Comparison of ENCODE assay signal across 23 cellular contexts in genomic region chr10:34145751-34146150, GRCh38.
DNase-seq lines count a peak whose midpoint lies in the region; ATAC-seq and TF ChIP-seq lines count a peak whose summit lies in the region.
"Had no signal": no experiment of that assay in that cellular context is flagged by ENCODE, and none has a peak within 500 bp of the region (broad histone marks: within the 10 kb centered on the region; RNA-seq: fewer than 3 reads in every experiment).

No MANE protein-coding gene starts in this region.

- H3K27me3 ChIP-seq in SK-N-SH (ENCODE audit: insufficient read depth), result no peaks in the 10 kb centered on the region
- H3K27me3 ChIP-seq: SJCRH30, thyroid gland had no signal

- no peaks in the 10 kb centered on the region for H4K20me1 ChIP-seq in SK-N-SH (ENCODE audit: insufficient read depth)

- TF ChIP-seq EP300 in SK-N-SH (IDR thresholded peaks at IDR 0.05; ENCODE audit: borderline replicate concordance in 1 of 2, low read depth in 1 of 2, low read length in 1 of 2), result no peak

- H3K4me1 ChIP-seq in SK-N-SH (ENCODE audit: control insufficient read depth in 1 of 2, insufficient read depth in 2 of 2, low read depth in 1 of 2, low read length in 1 of 2), result peaks cover 0 to 5% of the 10 kb centered on the region in 2 experiments; a peak in 2 of 4 replicates
- H3K4me1 ChIP-seq: prostate gland, thyroid gland had no signal

- TF ChIP-seq CTCF in SK-N-SH (IDR thresholded peaks at IDR 0.05), result no peak

- no peaks in the 10 kb centered on the region for H3K9me3 ChIP-seq in SK-N-SH
- H3K9me3 ChIP-seq: prostate gland, SJCRH30, thyroid gland had no signal

- POLR2A ChIA-PET in SK-N-SH (lab: Yijun Ruan, JAX), result no interaction called here
- POLR2A ChIA-PET in activated CD4-positive, alpha-beta memory T cell treated with anti-CD3 and anti-CD28 coated beads, Interleukin-2, amount 10 ng/mL, durations not matched to agents 7 days and 5 days (lab: Charles Lee), result no interaction called here

- H3K9me2 ChIP-seq in SK-N-SH, result no peaks in the 10 kb centered on the region

- no peak overlapping the region for H3K27ac Mint-ChIP-seq in activated CD4-positive, alpha-beta memory T cell treated with anti-CD3 and anti-CD28 coated beads, Interleukin-2, amount 10 ng/mL, durations not matched to agents 7 days and 5 days
- H3K27ac Mint-ChIP-seq: activated naive CD8-positive, alpha-beta T cell treated with anti-CD3 and anti-CD28 coated beads, Interleukin-2, amount 50 U/mL, for 24 hours; activated T-helper 17 cell treated with anti-CD3 and anti-CD28 coated beads, Interleukin-2, amount 50 U/mL, for 72 hours; naive thymus-derived CD8-positive, alpha-beta T cell; T-helper 2 cell treated with Interferon-gamma antibody and Interleukin-4, amounts not matched to agents 5 μg/mL and 100 μg/mL, for 36 hours had no signal

- H3F3A ChIP-seq in SK-N-SH (replicated peaks; ENCODE audit: insufficient read depth), result no peaks in the 10 kb centered on the region

- 68% methylated on average over 3 of the region's 3 CpGs for WGBS in SK-N-SH (ENCODE audit: low lambda C conversion rate)

- H3K27me3 Mint-ChIP-seq in activated CD4-positive, alpha-beta memory T cell treated with anti-CD3 and anti-CD28 coated beads, Interleukin-2, amount 10 ng/mL, durations not matched to agents 7 days and 5 days, result peaks cover 2% of the 10 kb centered on the region
- H3K27me3 Mint-ChIP-seq: central memory CD8-positive, alpha-beta T cell; naive thymus-derived CD8-positive, alpha-beta T cell had no signal

- ATAC-seq in SK-N-SH treated with all-trans-retinoic acid at 6 μM for 48 hours, result peak; percentile 32; the same call in 1 of the 3 replicates
- no peak for ATAC-seq in GM19324 (IDR thresholded peaks at IDR 0.05; ENCODE audit: low FRiP score, unreplicated experiment)
- no peak for ATAC-seq in GM21528 (IDR thresholded peaks at IDR 0.05; ENCODE audit: low FRiP score, unreplicated experiment)
- ATAC-seq: activated naive CD8-positive, alpha-beta T cell treated with anti-CD3 and anti-CD28 coated beads, Interleukin-2, amount 50 U/mL, for 24 hours; activated T-helper 17 cell treated with anti-CD3 and anti-CD28 coated beads, Interleukin-2, amount 50 U/mL, for 72 hours; naive thymus-derived CD8-positive, alpha-beta T cell had no signal

- no peak for TF ChIP-seq RAD21 in SK-N-SH (IDR thresholded peaks at IDR 0.05; ENCODE audit: low read length)

- DNase-seq in SK-N-SH, result no peak
- peak; percentile 11 for DNase-seq in brain pericyte (ENCODE audit: low read depth, low spot score)
- peak; percentile 64 for DNase-seq in iris pigment epithelial cell (ENCODE audit: low read depth)
- DNase-seq in activated CD4-positive, alpha-beta memory T cell treated with anti-CD3 and anti-CD28 coated beads, Interleukin-2, amount 10 ng/mL, durations not matched to agents 7 days and 5 days, result no peak
- no peak for DNase-seq in pons (ENCODE audit: low spot score)
- DNase-seq: activated CD4-positive, CD25-positive, alpha-beta regulatory T cell; activated CD8-positive, alpha-beta memory T cell treated with anti-CD3 and anti-CD28 coated beads for 24 hours; activated naive CD8-positive, alpha-beta T cell treated with anti-CD3 and anti-CD28 coated beads, Interleukin-2, amount 50 U/mL, for 24 hours; DMS53; naive thymus-derived CD8-positive, alpha-beta T cell; NCI-H187 treated with DMSO at 0.1 percent for 48 hours; SJCRH30; stimulated activated CD4-positive, alpha-beta T cell treated with anti-CD3 and anti-CD28 coated beads, Interleukin-12 subunit alpha, Interleukin-12 subunit beta, amount 100 ng/mL, for 4 hours; thyroid gland had no signal

- no peak overlapping the region for H3K4me3 ChIP-seq in SK-N-SH (ENCODE audit: low read depth in 2 of 2, low read length in 1 of 2)
- H3K4me3 ChIP-seq: prostate gland, SJCRH30, thyroid gland had no signal

- H3K79me2 ChIP-seq in SK-N-SH (ENCODE audit: insufficient read depth), result no peaks in the 10 kb centered on the region

- peak overlapping the region in 1 of 2 experiments; percentile 26; a peak in 2 of 4 replicates for H3K27ac ChIP-seq in SK-N-SH (ENCODE audit: low read depth in 2 of 2, low read length in 1 of 2)
- H3K27ac ChIP-seq: 22Rv1, C4-2B, prostate gland, SJCRH30, thyroid gland had no signal

- no peak overlapping the region; the same call in 1 of the 2 replicates for H2AFZ ChIP-seq in SK-N-SH (ENCODE audit: low read depth)

- H3K4me1 Mint-ChIP-seq in activated CD4-positive, alpha-beta memory T cell treated with anti-CD3 and anti-CD28 coated beads, Interleukin-2, amount 10 ng/mL, durations not matched to agents 7 days and 5 days, result no peaks in the 10 kb centered on the region
- H3K4me1 Mint-ChIP-seq: activated naive CD8-positive, alpha-beta T cell treated with anti-CD3 and anti-CD28 coated beads, Interleukin-2, amount 50 U/mL, for 24 hours; activated T-helper 17 cell treated with anti-CD3 and anti-CD28 coated beads, Interleukin-2, amount 50 U/mL, for 72 hours; central memory CD8-positive, alpha-beta T cell; naive thymus-derived CD8-positive, alpha-beta T cell had no signal

- H3K9ac ChIP-seq in SK-N-SH, result no peak overlapping the region

- H3K4me3 Mint-ChIP-seq in activated CD4-positive, alpha-beta memory T cell treated with anti-CD3 and anti-CD28 coated beads, Interleukin-2, amount 10 ng/mL, durations not matched to agents 7 days and 5 days, result no peak overlapping the region
- H3K4me3 Mint-ChIP-seq: activated naive CD8-positive, alpha-beta T cell treated with anti-CD3 and anti-CD28 coated beads, Interleukin-2, amount 50 U/mL, for 24 hours; activated T-helper 17 cell treated with anti-CD3 and anti-CD28 coated beads, Interleukin-2, amount 50 U/mL, for 72 hours; central memory CD8-positive, alpha-beta T cell; naive thymus-derived CD8-positive, alpha-beta T cell; T-helper 2 cell treated with Interferon-gamma antibody and Interleukin-4, amounts not matched to agents 5 μg/mL and 100 μg/mL, for 36 hours had no signal

- no peak overlapping the region for H3K4me2 ChIP-seq in SK-N-SH

- H3K36me3 ChIP-seq in SK-N-SH (replicated peaks in 1 of 2; ENCODE audit: control insufficient read depth in 1 of 2, insufficient read depth in 2 of 2, low read length in 1 of 2), result no peaks in the 10 kb centered on the region
- H3K36me3 ChIP-seq: prostate gland, SJCRH30, thyroid gland had no signal

- H3K36me3 Mint-ChIP-seq in activated CD4-positive, alpha-beta memory T cell treated with anti-CD3 and anti-CD28 coated beads, Interleukin-2, amount 10 ng/mL, durations not matched to agents 7 days and 5 days (ENCODE audit: low read depth), result no peaks in the 10 kb centered on the region
- H3K36me3 Mint-ChIP-seq: naive thymus-derived CD8-positive, alpha-beta T cell had no signal

- CTCF ChIA-PET in SK-N-SH (lab: Yijun Ruan, JAX), result interaction anchor here (0.8 kb wide), 1 partner anchor 13 kb away, joined by 3 read pairs; no protein-coding TSS in a partner anchor
- CTCF ChIA-PET in activated CD4-positive, alpha-beta memory T cell treated with anti-CD3 and anti-CD28 coated beads, Interleukin-2, amount 10 ng/mL, durations not matched to agents 7 days and 5 days (lab: Charles Lee), result no interaction called here

- H3K9me3 Mint-ChIP-seq in activated CD4-positive, alpha-beta memory T cell treated with anti-CD3 and anti-CD28 coated beads, Interleukin-2, amount 10 ng/mL, durations not matched to agents 7 days and 5 days, result no peaks in the 10 kb centered on the region
- H3K9me3 Mint-ChIP-seq: central memory CD8-positive, alpha-beta T cell; naive thymus-derived CD8-positive, alpha-beta T cell; T-helper 2 cell treated with Interferon-gamma antibody and Interleukin-4, amounts not matched to agents 5 μg/mL and 100 μg/mL, for 36 hours had no signal

TF ChIP-seq in SK-N-SH treated with all-trans-retinoic acid at 6 μM for 48 hours, 23 proteins besides CTCF, POLR2A, EP300 and RAD21 (continues in another document):
- TF ChIP-seq ZNF8 (CRISPR knock-in tag; IDR thresholded peaks at IDR 0.05), result no peak
- TF ChIP-seq, protein P1, sequence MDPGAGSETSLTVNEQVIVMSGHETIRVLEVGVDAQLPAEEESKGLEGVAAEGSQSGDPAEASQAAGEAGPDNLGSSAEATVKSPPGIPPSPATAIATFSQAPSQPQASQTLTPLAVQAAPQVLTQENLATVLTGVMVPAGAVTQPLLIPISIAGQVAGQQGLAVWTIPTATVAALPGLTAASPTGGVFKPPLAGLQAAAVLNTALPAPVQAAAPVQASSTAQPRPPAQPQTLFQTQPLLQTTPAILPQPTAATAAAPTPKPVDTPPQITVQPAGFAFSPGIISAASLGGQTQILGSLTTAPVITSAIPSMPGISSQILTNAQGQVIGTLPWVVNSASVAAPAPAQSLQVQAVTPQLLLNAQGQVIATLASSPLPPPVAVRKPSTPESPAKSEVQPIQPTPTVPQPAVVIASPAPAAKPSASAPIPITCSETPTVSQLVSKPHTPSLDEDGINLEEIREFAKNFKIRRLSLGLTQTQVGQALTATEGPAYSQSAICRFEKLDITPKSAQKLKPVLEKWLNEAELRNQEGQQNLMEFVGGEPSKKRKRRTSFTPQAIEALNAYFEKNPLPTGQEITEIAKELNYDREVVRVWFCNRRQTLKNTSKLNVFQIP (CRISPR knock-in tag; IDR thresholded peaks at IDR 0.05; ENCODE audit: borderline replicate concordance, low read depth), result no peak
- TF ChIP-seq SNAI2 (CRISPR knock-in tag; IDR thresholded peaks at IDR 0.05), result no peak
- no peak for TF ChIP-seq OSR1 (CRISPR knock-in tag; IDR thresholded peaks at IDR 0.05)
- TF ChIP-seq ZC3H10 (CRISPR knock-in tag; IDR thresholded peaks at IDR 0.05), result no peak

Comparison
In these comparisons a context has a peak if more than half of its experiments do, and no peak if none do; other contexts are left out.
1. DNase-seq: peak in brain pericyte (single experiment) and iris pigment epithelial cell (single experiment); none in SK-N-SH (single experiment), activated CD4-positive, alpha-beta memory T cell treated with anti-CD3 and anti-CD28 coated beads, Interleukin-2, amount 10 ng/mL, durations not matched to agents 7 days and 5 days (single experiment) and pons (single experiment).